In the genomic region with DNA sequence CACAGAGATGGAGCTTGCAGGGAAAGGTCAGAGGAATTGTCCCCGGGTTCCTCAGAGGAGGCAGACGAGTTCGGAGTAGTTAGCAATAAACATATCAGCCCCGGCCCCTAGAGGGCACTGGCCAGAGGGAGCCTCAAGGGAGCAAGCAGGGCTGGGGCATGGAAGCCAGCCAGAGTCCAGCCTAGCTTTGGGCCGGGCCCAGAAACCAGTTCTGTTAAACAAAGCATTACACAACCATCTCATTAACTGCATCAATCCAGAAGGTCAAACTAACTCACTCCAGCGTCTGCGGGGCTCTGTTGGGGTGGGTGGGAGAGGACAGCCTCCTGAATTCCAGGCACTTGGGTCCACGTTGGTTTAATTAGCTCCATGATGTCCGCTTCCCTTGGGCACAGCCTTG, we compare ENCODE assay signal across 8 cellular contexts. TPM values are rescaled to one million over a fixed set of nuclear protein-coding genes. Genes with fewer than 3 reads are reported as not detected.
DNase-seq lines count a peak whose midpoint lies in the region; TF ChIP-seq lines count a peak whose summit lies in the region.

No MANE protein-coding gene starts in this region.

- peaks cover 7% of the 10 kb centered on the region for H3K4me1 ChIP-seq in hepatocyte (ENCODE audit: insufficient read depth)

- no peak overlapping the region for H3K27ac ChIP-seq in WERI-Rb-1
- H3K27ac ChIP-seq in hepatocyte: peak overlapping the region; percentile 78

- H4K20me1 ChIP-seq in hepatocyte (ENCODE audit: insufficient read depth, poor library complexity, severe bottlenecking): no peaks in the 10 kb centered on the region

- H3K9me2 ChIP-seq in hepatocyte (replicated peaks; ENCODE audit: insufficient read depth): no peaks in the 10 kb centered on the region

- TF ChIP-seq CTCF in WERI-Rb-1 (IDR thresholded peaks at IDR 0.05; ENCODE audit: low read depth, low read length) (peak; percentile 23; the same call in 1 of the 2 replicates), hepatocyte (IDR thresholded peaks at IDR 0.05; ENCODE audit: poor library complexity) (peak; percentile 39)

- no peaks in the 10 kb centered on the region for H3K27me3 ChIP-seq in WERI-Rb-1 (ENCODE audit: insufficient read depth, low read depth, severe bottlenecking)
- no peaks in the 10 kb centered on the region for H3K27me3 ChIP-seq in hepatocyte

- H3K4me3 ChIP-seq in WERI-Rb-1 (ENCODE audit: low read depth, low read length) (no peak overlapping the region), hepatocyte (no peak overlapping the region)

- H3K79me2 ChIP-seq in hepatocyte: no peaks in the 10 kb centered on the region

- H3K4me2 ChIP-seq in hepatocyte: no peak overlapping the region

- no peaks in the 10 kb centered on the region for H3K9me3 ChIP-seq in WERI-Rb-1 (ENCODE audit: severe bottlenecking)
- no peaks in the 10 kb centered on the region for H3K9me3 ChIP-seq in hepatocyte (ENCODE audit: low read depth)

- H3K36me3 ChIP-seq in WERI-Rb-1: no peaks in the 10 kb centered on the region
- no peaks in the 10 kb centered on the region for H3K36me3 ChIP-seq in hepatocyte (replicated peaks; ENCODE audit: insufficient read depth, low read depth)

- DNase-seq in NCI-H2029 (lab: John Stamatoyannopoulos, UW): peak; percentile 3
- no peak for DNase-seq in NCI-H2029 treated with DMSO at 0.1 percent for 48 hours (lab: John Stamatoyannopoulos, UW)
- DNase-seq in WERI-Rb-1: no peak
- DNase-seq in hepatocyte (ENCODE audit: low spot score): peak; percentile 58
- peak; percentile 25 for DNase-seq in stromal cell of bone marrow (ENCODE audit: low read depth)
- no peak for DNase-seq in activated CD4-positive, alpha-beta T cell treated with anti-CD3 and anti-CD28 coated beads for 1 hour
- no peak for DNase-seq in NCI-H524 treated with DMSO at 0.1 percent for 48 hours (lab: John Stamatoyannopoulos, UW)
- DNase-seq in NCI-H146 (lab: John Stamatoyannopoulos, UW): no peak

- WGBS in hepatocyte (ENCODE audit: low lambda C conversion rate, missing lambda C conversion rate): 53% methylated on average over 9 of the region's 9 CpGs

- no peak overlapping the region for H2AFZ ChIP-seq in hepatocyte

RNA-seq across cellular contexts. Expression of gene IREB2, which starts 41.0 kb away (rescaled TPM):
- 46.6 and 54.0 TPM in 2 replicates for total RNA-seq in hepatocyte
- polyA plus RNA-seq in hepatocyte: 20.4 and 22.7 TPM in 2 replicates

RNA-seq across cellular contexts. Expression of gene CRABP1, which starts 56.8 kb away (rescaled TPM):
- 132 and 140 TPM in 2 replicates for total RNA-seq in hepatocyte
- polyA plus RNA-seq in hepatocyte: 153 and 179 TPM in 2 replicates

Comparison
In these comparisons a context has a peak if more than half of its experiments do, and no peak if none do; other contexts are left out.
1. DNase-seq: peak in NCI-H2029 (single experiment), hepatocyte (single experiment) and stromal cell of bone marrow (single experiment); none in NCI-H2029 treated with DMSO at 0.1 percent for 48 hours (single experiment), WERI-Rb-1 (single experiment), activated CD4-positive, alpha-beta T cell treated with anti-CD3 and anti-CD28 coated beads for 1 hour (single experiment), NCI-H524 treated with DMSO at 0.1 percent for 48 hours (single experiment) and NCI-H146 (single experiment).